ENCODE assay signal across 14 cellular contexts in the genomic region with DNA sequence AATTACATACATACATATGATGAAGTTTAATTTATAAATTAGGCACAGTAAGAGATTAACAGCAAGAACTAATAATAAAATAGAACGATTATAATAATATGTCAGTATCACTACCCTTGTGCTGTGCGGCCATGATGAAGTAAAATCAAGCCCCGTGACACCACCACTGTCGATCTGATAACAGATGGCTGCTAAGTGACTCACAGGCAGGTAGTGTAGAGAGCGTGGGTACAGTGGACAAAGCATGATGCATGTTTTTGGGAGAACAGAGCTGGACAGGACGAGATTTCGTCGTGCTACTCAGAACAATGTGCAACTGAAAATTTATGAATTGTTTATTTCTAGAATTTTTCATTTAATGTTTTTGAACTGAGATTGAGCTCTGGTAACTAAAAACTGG.
"Had no signal": no experiment of that assay in that cellular context is flagged by ENCODE, and none has a peak within 500 bp of the region (broad histone marks: within the 10 kb centered on the region; RNA-seq: fewer than 3 reads in every experiment).

No MANE protein-coding gene starts in this region.

- H2AFZ ChIP-seq: hepatocyte had no signal

- ATAC-seq: activated naive CD8-positive, alpha-beta T cell treated with anti-CD3 and anti-CD28 coated beads, Interleukin-2, amount 50 U/mL, for 24 hours; activated T-helper 17 cell treated with anti-CD3 and anti-CD28 coated beads, Interleukin-2, amount 50 U/mL, for 72 hours; left ventricle myocardium superior; natural killer cell treated with Interleukin-12 subunit alpha and Interleukin-12 subunit beta and Interleukin-15 and Interleukin-18, amount 100 ng/mL, for 72 hours; right cardiac atrium; stimulated activated naive CD8-positive, alpha-beta T cell treated with anti-CD3 and anti-CD28 coated beads, Interleukin-15, Interleukin-2, amounts not matched to agents 100 U/mL and 50 U/mL, for 24 hours had no signal

- H3K27me3 ChIP-seq: hepatocyte, transverse colon had no signal

- H3K4me2 ChIP-seq: hepatocyte had no signal

- H3K36me3 ChIP-seq: transverse colon had no signal

- H3K4me3 ChIP-seq: hepatocyte, transverse colon had no signal

- H3K27ac ChIP-seq: epithelial cell of prostate, hepatocyte, transverse colon had no signal

- DNase-seq: activated CD4-positive, alpha-beta T cell treated with anti-CD3 and anti-CD28 coated beads, Interleukin-2, amount 50 U/mL, for 4 hours; activated CD4-positive, CD25-positive, alpha-beta regulatory T cell treated with anti-CD3 and anti-CD28 coated beads, Interleukin-2, amount 50 U/mL, for 72 hours; activated naive CD4-positive, alpha-beta T cell treated with anti-CD3 and anti-CD28 coated beads for 36 hours; activated naive CD8-positive, alpha-beta T cell treated with anti-CD3 and anti-CD28 coated beads, Interleukin-2, amount 50 U/mL, for 24 hours; aorta; left ventricle myocardium superior; mesenchymal stem cell; right cardiac atrium; stimulated activated naive CD8-positive, alpha-beta T cell treated with anti-CD3 and anti-CD28 coated beads, Interleukin-15, Interleukin-2, amounts not matched to agents 100 U/mL and 50 U/mL, for 24 hours; transverse colon had no signal

- H3K79me2 ChIP-seq: hepatocyte had no signal

- H3K4me1 ChIP-seq: transverse colon had no signal
